ENCODE assay signal across 1 cellular context in genomic region chr17:39927101-39927927, GRCh38.
TF ChIP-seq lines count a peak whose summit lies in the region.

Gene LRRC3C (plus strand): TSS chr17:39927732. CDS start chr17:39941524, 13,792 bp downstream.
Gene ORMDL3 (minus strand): TSS chr17:39927601. CDS start chr17:39924203, 3,398 bp downstream.

TF ChIP-seq in HCT116, 20 proteins besides CTCF, POLR2A, EP300 and RAD21:
- TF ChIP-seq ZBTB33 (IDR thresholded peaks at IDR 0.05; ENCODE audit: extremely low read depth, insufficient replicate concordance, low read length): peak; percentile 34
- peak; percentile 72 for TF ChIP-seq YY1 (IDR thresholded peaks at IDR 0.05; ENCODE audit: extremely low read depth, insufficient replicate concordance, low read depth, low read length)
- no peak for TF ChIP-seq EZH2phosphoT487 (IDR thresholded peaks at IDR 0.05; ENCODE audit: borderline replicate concordance)
- TF ChIP-seq TCF7L2 (IDR thresholded peaks at IDR 0.05; ENCODE audit: borderline replicate concordance, extremely low read depth, insufficient read depth, insufficient read length): peak; percentile 7
- TF ChIP-seq ATF3 (IDR thresholded peaks at IDR 0.05): no peak
- peak; percentile 88 for TF ChIP-seq POLR2AphosphoS5 (IDR thresholded peaks at IDR 0.05; ENCODE audit: low read depth, low read length)
- peak; percentile 97 for TF ChIP-seq SRF (IDR thresholded peaks at IDR 0.05; ENCODE audit: low read depth)
